In genomic region chr17:16215273-16215964, GRCh38 we compare ENCODE assay signal across 8 cellular contexts. TPM values are rescaled to one million over a fixed set of nuclear protein-coding genes. Genes with fewer than 3 reads are reported as not detected.
DNase-seq lines count a peak whose midpoint lies in the region; ATAC-seq and TF ChIP-seq lines count a peak whose summit lies in the region.

TSS of gene NCOR1 (minus strand) at chr17:16215534. CDS start at chr17:16194569, 20,965 bp downstream.

- H3K4me3 Mint-ChIP-seq in activated naive CD8-positive, alpha-beta T cell, result peak within 1 kb of the TSS; percentile 98
- H3K4me3 Mint-ChIP-seq in glutamatergic neuron (ENCODE audit: unreplicated experiment) (peak within 1 kb of the TSS; percentile 97), osteocyte (ENCODE audit: unreplicated experiment) (peak within 1 kb of the TSS; percentile 89)

- no peaks in the 10 kb centered on the region for H3K36me3 ChIP-seq in thoracic aorta

- peaks cover 3% of the 10 kb centered on the region for H3K36me3 Mint-ChIP-seq in activated naive CD8-positive, alpha-beta T cell
- H3K36me3 Mint-ChIP-seq in glutamatergic neuron (ENCODE audit: unreplicated experiment) (no peaks in the 10 kb centered on the region), osteocyte (ENCODE audit: unreplicated experiment) (no peaks in the 10 kb centered on the region)

- H3K9me3 Mint-ChIP-seq in activated naive CD8-positive, alpha-beta T cell (ENCODE audit: low read depth), result no peaks in the 10 kb centered on the region
- peaks cover 6% of the 10 kb centered on the region for H3K9me3 Mint-ChIP-seq in glutamatergic neuron (ENCODE audit: unreplicated experiment)
- no peaks in the 10 kb centered on the region for H3K9me3 Mint-ChIP-seq in osteocyte (ENCODE audit: unreplicated experiment)

- DNase-seq in GM12864 (ENCODE audit: low read depth) (peak; percentile 78), NCI-H1092 treated with DMSO at 0.1 percent for 48 hours (lab: John Stamatoyannopoulos, UW) (peak; percentile 83), SKM-1 treated with dmso at 0.1 percent for 144 hours (lab: John Stamatoyannopoulos, UW; ENCODE audit: unreplicated experiment) (peak; percentile 85), glutamatergic neuron (peak; percentile 96), osteocyte (ENCODE audit: extremely low spot score, unreplicated experiment) (peak; percentile 97), thoracic aorta (ENCODE audit: low spot score) (peak; percentile 62)

- peaks cover 38 to 43% of the 10 kb centered on the region in 2 donors for H3K4me1 ChIP-seq in thoracic aorta (ENCODE audit: control insufficient read depth in 1 of 2, low read depth in 2 of 2)

- H3K27ac Mint-ChIP-seq in activated naive CD8-positive, alpha-beta T cell, result peak within 1 kb of the TSS; percentile 87
- H3K27ac Mint-ChIP-seq in glutamatergic neuron (ENCODE audit: unreplicated experiment) (peak within 1 kb of the TSS; percentile 92), osteocyte (ENCODE audit: unreplicated experiment) (peak within 1 kb of the TSS; percentile 96)

- no peaks in the 10 kb centered on the region for H3K27me3 ChIP-seq in thoracic aorta (replicated peaks; ENCODE audit: insufficient read depth)

- no peaks in the 10 kb centered on the region for H3K9me3 ChIP-seq in thoracic aorta

- peak within 1 kb of the TSS; percentile 98 to 99 for H3K27ac ChIP-seq in thoracic aorta

- no peaks in the 10 kb centered on the region for H3K27me3 Mint-ChIP-seq in activated naive CD8-positive, alpha-beta T cell
- H3K27me3 Mint-ChIP-seq in glutamatergic neuron (ENCODE audit: unreplicated experiment) (peaks cover 3% of the 10 kb centered on the region), osteocyte (ENCODE audit: unreplicated experiment) (no peaks in the 10 kb centered on the region)

- peak; percentile 41 for TF ChIP-seq CTCF in GM12864 (IDR thresholded peaks at IDR 0.05; ENCODE audit: low read depth, low read length, missing control alignments)
- TF ChIP-seq CTCF in glutamatergic neuron (IDR thresholded peaks at IDR 0.05; ENCODE audit: partially characterized antibody, unreplicated experiment), result no peak
- TF ChIP-seq CTCF in osteocyte (IDR thresholded peaks at IDR 0.05), result peak; percentile 55
- TF ChIP-seq CTCF in thoracic aorta (IDR thresholded peaks at IDR 0.05), result no peak

- H3K4me3 ChIP-seq in GM12864 (ENCODE audit: low read depth, low read length), result peak within 1 kb of the TSS; percentile 95
- peak within 1 kb of the TSS; percentile 100 for H3K4me3 ChIP-seq in thoracic aorta

- ATAC-seq in HG02623 (IDR thresholded peaks at IDR 0.05; ENCODE audit: unreplicated experiment) (peak; percentile 56), thoracic aorta (ENCODE audit: insufficient number of reproducible peaks, low FRiP score, low read depth) (peak; percentile 87)

- H3K4me1 Mint-ChIP-seq in activated naive CD8-positive, alpha-beta T cell (ENCODE audit: low read depth), result peaks cover 50% of the 10 kb centered on the region
- H3K4me1 Mint-ChIP-seq in glutamatergic neuron (ENCODE audit: low read depth, unreplicated experiment), result peaks cover 11% of the 10 kb centered on the region
- peaks cover 48% of the 10 kb centered on the region for H3K4me1 Mint-ChIP-seq in osteocyte (ENCODE audit: unreplicated experiment)

RNA-seq across cellular contexts. Expression of gene NCOR1, which starts in this region (rescaled TPM):
- total RNA-seq in glutamatergic neuron (ENCODE audit: unreplicated experiment) (152 TPM), osteocyte (132 and 136 TPM in 2 replicates), thoracic aorta (100 to 1,000 TPM; 131 to 178 TPM)

Comparison
In these comparisons a context has a peak if more than half of its experiments do, and no peak if none do; other contexts are left out.
1. Peak in every context shown above with its lines: DNase-seq, ATAC-seq, H3K4me3 ChIP-seq and H3K27ac ChIP-seq.
2. CTCF ChIP-seq: peak in GM12864 (single experiment) and osteocyte (single experiment); none in glutamatergic neuron (single experiment) and thoracic aorta (single experiment).